ENCODE assay signal across 8 cellular contexts in the genomic region with DNA sequence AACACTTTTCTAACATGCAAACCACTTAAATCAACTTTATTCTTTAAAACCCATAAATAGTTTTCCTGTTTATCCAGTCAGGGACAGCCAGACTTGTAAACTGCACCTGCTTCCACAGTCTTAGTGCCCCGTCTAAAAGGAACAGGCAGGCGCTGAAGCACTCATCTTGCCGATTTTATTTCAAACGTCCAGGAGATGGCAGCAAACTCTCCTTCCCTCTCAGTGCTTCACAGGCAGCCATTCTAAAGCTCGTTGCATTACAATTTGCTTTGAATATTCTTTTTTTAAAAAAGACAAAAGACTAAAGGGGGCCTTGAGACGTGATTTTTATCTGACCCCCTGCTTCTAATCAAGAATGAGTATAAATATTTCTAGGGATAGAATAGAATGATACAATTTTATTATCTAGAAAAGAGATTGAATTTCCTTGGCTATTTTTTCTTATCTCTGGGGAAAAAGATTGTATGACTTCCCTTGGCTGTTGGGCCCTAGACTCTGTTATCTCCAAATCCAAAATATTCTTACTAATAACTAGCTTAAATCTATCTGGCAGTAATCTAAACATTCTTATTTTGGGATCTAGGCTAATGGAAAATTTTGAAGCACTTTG.
DNase-seq lines count a peak whose midpoint lies in the region; ATAC-seq and TF ChIP-seq lines count a peak whose summit lies in the region.

No MANE protein-coding gene starts in this region.

- no peaks in the 10 kb centered on the region for H3K36me3 Mint-ChIP-seq in CD4-positive, alpha-beta T cell (ENCODE audit: low read depth)
- H3K36me3 Mint-ChIP-seq in activated B cell treated with CpG ODN at 0.5 μM for 24 hours (ENCODE audit: low read depth) = no peaks in the 10 kb centered on the region

- ATAC-seq in CD4-positive, alpha-beta T cell (ENCODE audit: poor library complexity) = peak; percentile 89
- ATAC-seq in GM19043 (IDR thresholded peaks at IDR 0.05; ENCODE audit: low read depth, unreplicated experiment) (peak; percentile 91), HG03139 (IDR thresholded peaks at IDR 0.05; ENCODE audit: unreplicated experiment) (peak; percentile 94), activated B cell treated with CpG ODN at 0.5 μM for 24 hours (ENCODE audit: low read depth) (peak; percentile 83)

- H3K4me1 Mint-ChIP-seq in CD4-positive, alpha-beta T cell (ENCODE audit: low read depth) = no peaks in the 10 kb centered on the region
- peaks cover 5% of the 10 kb centered on the region for H3K4me1 Mint-ChIP-seq in activated B cell treated with CpG ODN at 0.5 μM for 24 hours

- intact Hi-C loops in CD4-positive, alpha-beta T cell (cut with DNase I, micrococcal nuclease) = loop anchor here (1.0 to 10.0 kb wide), 5 partner anchors 170 to 423 kb away; a partner anchor contains a TSS
- intact Hi-C loops in activated B cell treated with CpG ODN at 0.5 μM for 24 hours (cut with micrococcal nuclease) = loop anchor here (1.0 to 5.0 kb wide), 9 partner anchors 59 to 1010 kb away; a partner anchor contains a TSS

- H3K27ac ChIP-seq in CD4-positive, alpha-beta T cell (ENCODE audit: low read depth, low read length) = no peak overlapping the region

- DNase-seq in CD4-positive, alpha-beta T cell = peak in 9 of 10 experiments; percentile 4 to 52 (median 30)
- DNase-seq in NCI-H2227 treated with DMSO at 0.1 percent for 48 hours (lab: John Stamatoyannopoulos, UW) = peak; percentile 54
- no peak for DNase-seq in activated B cell treated with CpG ODN at 0.5 μM for 24 hours
- peak; percentile 33 for DNase-seq in effector CD4-positive, alpha-beta T cell
- DNase-seq in midbrain (lab: John Stamatoyannopoulos, UW) = peak; percentile 83
- DNase-seq in stimulated activated naive CD4-positive, alpha-beta T cell treated with Interleukin-2 at 50 U/mL for 16 hours (lab: John Stamatoyannopoulos, UW) = peak; percentile 26

- H3K9me3 ChIP-seq in CD4-positive, alpha-beta T cell (ENCODE audit: control insufficient read depth, low read length) = no peaks in the 10 kb centered on the region

- H3K4me3 Mint-ChIP-seq in CD4-positive, alpha-beta T cell = no peak overlapping the region
- no peak overlapping the region for H3K4me3 Mint-ChIP-seq in activated B cell treated with CpG ODN at 0.5 μM for 24 hours

- no peak overlapping the region for H3K27ac Mint-ChIP-seq in CD4-positive, alpha-beta T cell
- no peak overlapping the region for H3K27ac Mint-ChIP-seq in activated B cell treated with CpG ODN at 0.5 μM for 24 hours

- CTCF ChIA-PET in CD4-positive, alpha-beta T cell (lab: Charles Lee) = interaction anchor here (1.1 kb wide), 1 partner anchor 171 kb away, joined by 3 read pairs; a partner anchor contains a TSS
- CTCF ChIA-PET in activated B cell treated with CpG ODN at 0.5 μM for 24 hours (lab: Charles Lee) = interaction anchor here (1.0 to 3.3 kb wide), 6 partner anchors 42 to 247 kb away, joined by 3 to 27 read pairs (median 4); a partner anchor contains a TSS

- H3K27me3 Mint-ChIP-seq in CD4-positive, alpha-beta T cell = no peaks in the 10 kb centered on the region
- no peaks in the 10 kb centered on the region for H3K27me3 Mint-ChIP-seq in activated B cell treated with CpG ODN at 0.5 μM for 24 hours

- no peaks in the 10 kb centered on the region for H3K9me3 Mint-ChIP-seq in CD4-positive, alpha-beta T cell
- no peaks in the 10 kb centered on the region for H3K9me3 Mint-ChIP-seq in activated B cell treated with CpG ODN at 0.5 μM for 24 hours

- H3K27me3 ChIP-seq in CD4-positive, alpha-beta T cell (ENCODE audit: control insufficient read depth, insufficient read depth, low read length) = no peaks in the 10 kb centered on the region

- peak; percentile 83 for TF ChIP-seq CTCF in CD4-positive, alpha-beta T cell (IDR thresholded peaks at IDR 0.05)
- no peak for TF ChIP-seq CTCF in activated B cell treated with CpG ODN at 0.5 μM for 24 hours (IDR thresholded peaks at IDR 0.05)

- POLR2A ChIA-PET in CD4-positive, alpha-beta T cell (lab: Charles Lee) = interaction anchor here (0.6 to 1.7 kb wide), 4 partner anchors 98 to 258 kb away, joined by 3 to 9 read pairs (median 4); a partner anchor contains a TSS
- POLR2A ChIA-PET in activated B cell treated with CpG ODN at 0.5 μM for 24 hours (lab: Charles Lee) = interaction anchor here (0.5 kb wide), 1 partner anchor 98 kb away, joined by 3 read pairs; no protein-coding TSS in a partner anchor
